In the genomic region with DNA sequence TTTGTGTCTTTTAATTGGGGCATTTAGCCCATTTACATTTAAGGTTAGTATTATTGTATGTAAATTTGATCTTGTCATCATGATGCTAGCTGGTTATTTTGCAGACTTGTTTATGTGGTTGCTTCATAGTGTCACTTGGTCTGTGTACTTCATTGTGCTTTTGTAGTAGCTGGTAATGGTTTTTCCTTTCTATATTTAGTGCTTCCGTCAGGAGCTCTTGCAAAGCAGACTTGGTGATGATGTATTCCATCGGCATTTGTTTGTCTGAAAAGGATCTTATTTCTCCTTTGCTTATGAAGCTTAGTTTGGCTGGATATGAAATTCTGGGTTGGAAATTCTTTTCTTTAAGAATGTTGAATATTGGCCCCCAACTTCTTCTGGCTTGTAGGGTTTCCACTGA, we compare ENCODE assay signal across 1 cellular context.
A peak's percentile ranks its signal among the peaks of the same experiment; 100 is the strongest.
TF ChIP-seq lines count a peak whose summit lies in the region.

No MANE protein-coding gene starts in this region.

TF ChIP-seq in K562, 482 proteins besides CTCF, POLR2A, EP300 and RAD21:
- 0 out of 2 replicates have a peak, but pooled peaks have one; percentile 41 for TF ChIP-seq ZFP1 (CRISPR knock-in tag; IDR thresholded peaks at IDR 0.05)
